ENCODE assay signal across 1 cellular context in genomic region chr18:966095-967036, GRCh38.
TF ChIP-seq lines count a peak whose summit lies in the region.

No MANE protein-coding gene starts in this region.

TF ChIP-seq in GM23338, 12 proteins besides CTCF, POLR2A, EP300 and RAD21 (continued from another document):
- TF ChIP-seq, protein P1, sequence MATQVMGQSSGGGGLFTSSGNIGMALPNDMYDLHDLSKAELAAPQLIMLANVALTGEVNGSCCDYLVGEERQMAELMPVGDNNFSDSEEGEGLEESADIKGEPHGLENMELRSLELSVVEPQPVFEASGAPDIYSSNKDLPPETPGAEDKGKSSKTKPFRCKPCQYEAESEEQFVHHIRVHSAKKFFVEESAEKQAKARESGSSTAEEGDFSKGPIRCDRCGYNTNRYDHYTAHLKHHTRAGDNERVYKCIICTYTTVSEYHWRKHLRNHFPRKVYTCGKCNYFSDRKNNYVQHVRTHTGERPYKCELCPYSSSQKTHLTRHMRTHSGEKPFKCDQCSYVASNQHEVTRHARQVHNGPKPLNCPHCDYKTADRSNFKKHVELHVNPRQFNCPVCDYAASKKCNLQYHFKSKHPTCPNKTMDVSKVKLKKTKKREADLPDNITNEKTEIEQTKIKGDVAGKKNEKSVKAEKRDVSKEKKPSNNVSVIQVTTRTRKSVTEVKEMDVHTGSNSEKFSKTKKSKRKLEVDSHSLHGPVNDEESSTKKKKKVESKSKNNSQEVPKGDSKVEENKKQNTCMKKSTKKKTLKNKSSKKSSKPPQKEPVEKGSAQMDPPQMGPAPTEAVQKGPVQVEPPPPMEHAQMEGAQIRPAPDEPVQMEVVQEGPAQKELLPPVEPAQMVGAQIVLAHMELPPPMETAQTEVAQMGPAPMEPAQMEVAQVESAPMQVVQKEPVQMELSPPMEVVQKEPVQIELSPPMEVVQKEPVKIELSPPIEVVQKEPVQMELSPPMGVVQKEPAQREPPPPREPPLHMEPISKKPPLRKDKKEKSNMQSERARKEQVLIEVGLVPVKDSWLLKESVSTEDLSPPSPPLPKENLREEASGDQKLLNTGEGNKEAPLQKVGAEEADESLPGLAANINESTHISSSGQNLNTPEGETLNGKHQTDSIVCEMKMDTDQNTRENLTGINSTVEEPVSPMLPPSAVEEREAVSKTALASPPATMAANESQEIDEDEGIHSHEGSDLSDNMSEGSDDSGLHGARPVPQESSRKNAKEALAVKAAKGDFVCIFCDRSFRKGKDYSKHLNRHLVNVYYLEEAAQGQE (IDR thresholded peaks at IDR 0.05; ENCODE audit: unreplicated experiment) = no peak
- no peak for TF ChIP-seq ETS1 (IDR thresholded peaks at IDR 0.05)
- no peak for TF ChIP-seq ZNF331 (CRISPR knock-in tag; IDR thresholded peaks at IDR 0.05; ENCODE audit: low read depth)
- TF ChIP-seq POLR2AphosphoS5 (IDR thresholded peaks at IDR 0.05; ENCODE audit: low read depth) = no peak
